In the genomic region with DNA sequence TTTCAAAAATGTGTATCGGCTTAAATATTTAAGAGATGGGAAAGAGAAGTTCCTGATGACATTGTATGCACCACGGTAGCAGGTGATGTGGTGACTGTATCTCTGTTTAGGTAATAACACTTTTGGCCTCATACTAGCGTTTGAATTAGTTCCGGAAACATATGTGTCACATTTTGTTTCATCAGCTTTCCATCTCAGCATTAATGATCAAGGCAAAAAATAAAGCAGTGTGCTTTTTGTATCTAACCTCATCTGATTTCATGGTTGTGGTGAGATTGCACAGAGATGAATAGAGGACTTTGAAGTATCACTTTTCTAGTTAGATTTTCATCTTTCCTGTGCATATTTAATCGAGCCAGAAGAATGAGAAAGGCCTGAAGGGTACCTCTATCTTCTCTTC, we compare ENCODE assay signal across 9 cellular contexts.
"Had no signal": no experiment of that assay in that cellular context is flagged by ENCODE, and none has a peak within 500 bp of the region (broad histone marks: within the 10 kb centered on the region; RNA-seq: fewer than 3 reads in every experiment).

No MANE protein-coding gene starts in this region.

- H3K27ac ChIP-seq: HL-60 had no signal

- H3K4me3 ChIP-seq: GM23338, K562 had no signal

- FAIRE-seq: H1, H54, HepG2, K562 had no signal

- H2AFZ ChIP-seq: GM23338 had no signal

- H3K4me2 ChIP-seq: GM23338 had no signal

- ATAC-seq: GM23338, HepG2, K562 had no signal

- DNase-seq: H9, HCEC 1CT, KG1 had no signal
